In genomic region chr1:64915381-64916274, GRCh38 we compare ENCODE assay signal across 10 cellular contexts. TPM values are rescaled to one million over a fixed set of nuclear protein-coding genes. Genes with fewer than 3 reads are reported as not detected.
DNase-seq lines count a peak whose midpoint lies in the region; ATAC-seq, FAIRE-seq and TF ChIP-seq lines count a peak whose summit lies in the region.
"Had no signal": no experiment of that assay in that cellular context is flagged by ENCODE, and none has a peak within 500 bp of the region (broad histone marks: within the 10 kb centered on the region; RNA-seq: fewer than 3 reads in every experiment).

No MANE protein-coding gene starts in this region.

- H3K4me3 Mint-ChIP-seq in CD8-positive, alpha-beta memory T cell: peak overlapping the region in 6 of 7 donors; percentile 37 to 73 (median 50)
- peak overlapping the region; percentile 71 for H3K4me3 Mint-ChIP-seq in natural killer cell

- H3K27ac ChIP-seq in CD8-positive, alpha-beta memory T cell (ENCODE audit: low read depth, low read length): no peak overlapping the region
- H3K27ac ChIP-seq in Panc1 (ENCODE audit: low read length): peak overlapping the region; percentile 84
- H3K27ac ChIP-seq: prostate gland had no signal

- H3K36me3 ChIP-seq in CD8-positive, alpha-beta memory T cell (ENCODE audit: insufficient read depth, low read length): no peaks in the 10 kb centered on the region
- H3K36me3 ChIP-seq in Panc1 (ENCODE audit: control insufficient read depth, insufficient read depth, low read length): no peaks in the 10 kb centered on the region
- H3K36me3 ChIP-seq: prostate gland had no signal

- no peak for DNase-seq in CD8-positive, alpha-beta memory T cell
- DNase-seq in Panc1 (ENCODE audit: low read depth, low spot score): no peak
- DNase-seq in epithelial cell of esophagus (ENCODE audit: low read depth): peak; percentile 92
- DNase-seq in natural killer cell: no peak
- DNase-seq in GM12891 (ENCODE audit: insufficient read length, low spot score): no peak
- no peak for DNase-seq in SHP77 (lab: John Stamatoyannopoulos, UW)
- DNase-seq in NCI-H446 treated with DMSO at 0.1 percent for 48 hours (lab: John Stamatoyannopoulos, UW): no peak
- DNase-seq: activated CD4-positive, alpha-beta T cell treated with anti-CD3 and anti-CD28 coated beads for 48 hours had no signal

- H3K4me1 ChIP-seq in CD8-positive, alpha-beta memory T cell (ENCODE audit: insufficient read depth, low read length): peaks cover 78% of the 10 kb centered on the region
- peaks cover 58% of the 10 kb centered on the region for H3K4me1 ChIP-seq in Panc1 (ENCODE audit: control insufficient read depth, insufficient read depth, low read length)
- H3K4me1 ChIP-seq: prostate gland had no signal

- no peak for TF ChIP-seq POLR2A in GM12891 (IDR thresholded peaks at IDR 0.05; ENCODE audit: low read depth, low read length)

- CTCF ChIA-PET in CD8-positive, alpha-beta memory T cell (lab: Charles Lee): interaction anchor here (1.1 kb wide), 1 partner anchor 22 kb away, joined by 3 read pairs; no protein-coding TSS in a partner anchor
- CTCF ChIA-PET in Panc1 (lab: Charles Lee): no interaction called here

- no peak for FAIRE-seq in GM12891 (lab: Jason Lieb, UNC)

- peaks cover 0 to 9% (median 2%) of the 10 kb centered on the region in 3 donors for H3K36me3 Mint-ChIP-seq in CD8-positive, alpha-beta memory T cell
- no peaks in the 10 kb centered on the region for H3K36me3 Mint-ChIP-seq in natural killer cell

- H3K9me3 Mint-ChIP-seq in CD8-positive, alpha-beta memory T cell: no peaks in the 10 kb centered on the region
- H3K9me3 Mint-ChIP-seq in natural killer cell: no peaks in the 10 kb centered on the region

- no peak for TF ChIP-seq CTCF in Panc1 (IDR thresholded peaks at IDR 0.05)
- TF ChIP-seq CTCF in epithelial cell of esophagus (IDR thresholded peaks at IDR 0.05; ENCODE audit: insufficient read depth, low read depth, low read length, missing control alignments): no peak
- no peak for TF ChIP-seq CTCF in natural killer cell (IDR thresholded peaks at IDR 0.05)

- H3K4me3 ChIP-seq in CD8-positive, alpha-beta memory T cell (ENCODE audit: low read length): no peak overlapping the region
- H3K4me3 ChIP-seq in Panc1 (ENCODE audit: low read depth in 2 of 2, low read length in 2 of 2): peak overlapping the region; percentile 2 to 40; a peak in 3 of 4 replicates
- no peak overlapping the region for H3K4me3 ChIP-seq in epithelial cell of esophagus (ENCODE audit: low read length)
- H3K4me3 ChIP-seq: prostate gland had no signal

- peak overlapping the region in 5 of 8 donors; percentile 24 to 82 (median 37) for H3K27ac Mint-ChIP-seq in CD8-positive, alpha-beta memory T cell
- peak overlapping the region; percentile 84 to 93 for H3K27ac Mint-ChIP-seq in natural killer cell

- H3K4me1 Mint-ChIP-seq in CD8-positive, alpha-beta memory T cell: peaks cover 87 to 99% (median 97%) of the 10 kb centered on the region in 3 donors
- peaks cover 94 to 95% of the 10 kb centered on the region in 2 donors for H3K4me1 Mint-ChIP-seq in natural killer cell

- intact Hi-C loops in Panc1 (cut with micrococcal nuclease; ENCODE audit: unreplicated experiment) (no loop called here), natural killer cell (cut with micrococcal nuclease) (loop anchor here (1.0 to 2.0 kb wide), 2 partner anchors 9 to 15 kb away; no protein-coding TSS in a partner anchor)

- POLR2A ChIA-PET in CD8-positive, alpha-beta memory T cell (lab: Charles Lee): no interaction called here
- POLR2A ChIA-PET in Panc1 (lab: Charles Lee): interaction anchor here (0.6 kb wide), 2 partner anchors 19 to 243 kb away, joined by 4 to 9 read pairs; no protein-coding TSS in a partner anchor

- in situ Hi-C loops in Panc1 (cut with HindIII; ENCODE audit: low pct_unique_long_range_greater_than_20kb, low sequenced_read_pairs): no loop called here

- peak; percentile 92 for ATAC-seq in Panc1
- peak; percentile 48 to 63 (median 59) for ATAC-seq in natural killer cell
- ATAC-seq in HG03095 (IDR thresholded peaks at IDR 0.05; ENCODE audit: unreplicated experiment): no peak

- no peaks in the 10 kb centered on the region for H3K9me3 ChIP-seq in CD8-positive, alpha-beta memory T cell (ENCODE audit: low read length)
- H3K9me3 ChIP-seq in Panc1 (ENCODE audit: control insufficient read depth, insufficient read depth, low read depth, low read length): no peaks in the 10 kb centered on the region
- H3K9me3 ChIP-seq: prostate gland had no signal

- H3K27me3 Mint-ChIP-seq in CD8-positive, alpha-beta memory T cell: no peaks in the 10 kb centered on the region
- no peaks in the 10 kb centered on the region for H3K27me3 Mint-ChIP-seq in natural killer cell (ENCODE audit: low read depth in 2 of 2)

- no peaks in the 10 kb centered on the region for H3K27me3 ChIP-seq in CD8-positive, alpha-beta memory T cell (ENCODE audit: insufficient read depth, low read length, poor library complexity, severe bottlenecking)
- H3K27me3 ChIP-seq in Panc1 (ENCODE audit: control insufficient read depth, insufficient read depth, low read length): no peaks in the 10 kb centered on the region

- BruUV-seq in Panc1 (replicated peaks; lab: Mats Ljungman, UMichigan): TSS peak; percentile 4

TF ChIP-seq in GM12891, 5 proteins besides CTCF, POLR2A, EP300 and RAD21:
- TF ChIP-seq SPI1 (IDR thresholded peaks at IDR 0.05; ENCODE audit: low read depth, low read length): no peak
- TF ChIP-seq POU2F2 (IDR thresholded peaks at IDR 0.05; ENCODE audit: low read depth, low read length): no peak
- no peak for TF ChIP-seq TAF1 (IDR thresholded peaks at IDR 0.05; ENCODE audit: low read depth, low read length)
- no peak for TF ChIP-seq POLR2AphosphoS5 (IDR thresholded peaks at IDR 0.05; ENCODE audit: low read depth, low read length)
- no peak for TF ChIP-seq PAX5 (IDR thresholded peaks at IDR 0.05; ENCODE audit: insufficient read depth, low read length, severe bottlenecking)

RNA-seq across cellular contexts. Expression of gene JAK1, which starts 50.7 kb away (rescaled TPM):
- total RNA-seq in CD8-positive, alpha-beta memory T cell: 100 to 1,000 TPM; 106 to 108 TPM
- polyA plus RNA-seq in CD8-positive, alpha-beta memory T cell: 300 TPM
- 138 TPM for total RNA-seq in Panc1 (2021; ENCODE audit: unreplicated experiment)
- polyA plus RNA-seq in Panc1 (2012; ENCODE audit: insufficient read length): 67.5 TPM
- total RNA-seq in natural killer cell: 100 to 1,000 TPM; 507 to 626 (median 526) TPM
- 43.3 TPM for polyA plus RNA-seq in GM12891 (2012; ENCODE audit: low read depth, missing spikeins)

Comparison
In these comparisons a context has a peak if more than half of its experiments do, and no peak if none do; other contexts are left out.
1. H3K4me3 ChIP-seq: peak in Panc1 (2 of 2); none in CD8-positive, alpha-beta memory T cell (single experiment) and epithelial cell of esophagus (single experiment).